18 cellular contexts compared by ENCODE assay signal in the genomic region with DNA sequence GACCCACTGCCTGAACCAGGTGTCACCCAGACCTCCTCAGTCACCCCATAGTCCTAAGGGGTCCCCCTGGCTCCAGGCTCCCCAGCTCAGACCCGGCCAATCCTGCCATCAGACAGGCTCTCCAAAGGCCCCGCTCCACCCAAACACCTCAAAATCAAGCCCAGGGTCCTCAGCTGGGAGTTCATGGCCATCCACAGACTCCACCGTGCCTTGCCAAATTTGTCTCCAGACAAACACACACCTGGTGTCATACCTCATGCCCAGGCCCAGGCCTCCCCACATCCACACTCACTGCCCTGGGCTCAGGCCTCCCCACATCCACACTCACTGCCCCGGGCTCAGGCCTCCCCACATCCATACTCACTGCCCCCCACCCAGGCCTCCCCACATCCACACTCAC. TPM values are rescaled to one million over a fixed set of nuclear protein-coding genes. Genes with fewer than 3 reads are reported as not detected.
DNase-seq lines count a peak whose midpoint lies in the region; ATAC-seq and TF ChIP-seq lines count a peak whose summit lies in the region.
"Had no signal": no experiment of that assay in that cellular context is flagged by ENCODE, and none has a peak within 500 bp of the region (broad histone marks: within the 10 kb centered on the region; RNA-seq: fewer than 3 reads in every experiment).

No MANE protein-coding gene starts in this region.

- 84 to 94% (median 90%) methylated on average over 4 of the region's 4 CpGs for WGBS in spleen, 5 donors

- intact Hi-C loops in lower lobe of right lung (cut with DNase I): no loop called here
- intact Hi-C loops in spleen (cut with DNase I; ENCODE audit: low total_unique reads): no loop called here

- no peak overlapping the region for H3K4me3 ChIP-seq in WERI-Rb-1 (ENCODE audit: low read depth, low read length)
- H3K4me3 ChIP-seq in lower lobe of right lung: no peak overlapping the region
- peak overlapping the region in 1 of 8 donors; percentile 64 for H3K4me3 ChIP-seq in spleen
- H3K4me3 ChIP-seq: MG63, PC-9, SJCRH30 had no signal

- TF ChIP-seq CTCF in WERI-Rb-1 (IDR thresholded peaks at IDR 0.05; ENCODE audit: low read depth, low read length) (no peak), lower lobe of right lung (IDR thresholded peaks at IDR 0.05) (no peak), spleen (IDR thresholded peaks at IDR 0.05 in 8 of 11, conservative IDR thresholded peaks at IDR 0.05 in 3 of 11) (no peak)

- ATAC-seq in lower lobe of right lung (no peak), GM21390 (IDR thresholded peaks at IDR 0.05; ENCODE audit: unreplicated experiment) (no peak)

- peak; percentile 27 for DNase-seq in COLO668 (lab: John Stamatoyannopoulos, UW; ENCODE audit: unreplicated experiment)
- no peak for DNase-seq in WERI-Rb-1
- no peak for DNase-seq in lower lobe of right lung
- DNase-seq in spleen: peak; percentile 46
- DNase-seq in retina: no peak
- DNase-seq in SHP77 (lab: John Stamatoyannopoulos, UW): no peak
- DNase-seq: DMS 273 treated with DMSO at 0.1 percent for 48 hours, Kasumi-1, MG63, NCI-H1048, NCI-H524, NCI-H82, PC-9, SJCRH30 had no signal

- H3K27me3 ChIP-seq in WERI-Rb-1 (ENCODE audit: insufficient read depth, low read depth, severe bottlenecking) (no peaks in the 10 kb centered on the region), lower lobe of right lung (ENCODE audit: low read depth) (no peaks in the 10 kb centered on the region), spleen (replicated peaks in 1 of 7) (peaks cover 0 to 24% (median 0%) of the 10 kb centered on the region in 7 donors)
- H3K27me3 ChIP-seq: MG63, SJCRH30 had no signal

- H3K36me3 ChIP-seq in WERI-Rb-1 (no peaks in the 10 kb centered on the region), lower lobe of right lung (no peaks in the 10 kb centered on the region), spleen (no peaks in the 10 kb centered on the region)
- H3K36me3 ChIP-seq: MG63, SJCRH30 had no signal

- H3K27ac ChIP-seq in WERI-Rb-1 (peak overlapping the region; percentile 87), lower lobe of right lung (peak overlapping the region; percentile 47), spleen (peak overlapping the region in 7 of 8 donors; percentile 71 to 90 (median 84))
- H3K27ac ChIP-seq: C4-2B, HL-60, PC-9, RWPE1, SJCRH30 had no signal

- peaks cover 33% of the 10 kb centered on the region for H3K4me1 ChIP-seq in lower lobe of right lung
- peaks cover 0 to 54% (median 18%) of the 10 kb centered on the region in 6 donors for H3K4me1 ChIP-seq in spleen

- TF ChIP-seq POLR2A in spleen (IDR thresholded peaks at IDR 0.05): no peak

- H3K9me3 ChIP-seq in WERI-Rb-1 (ENCODE audit: severe bottlenecking): no peaks in the 10 kb centered on the region
- no peaks in the 10 kb centered on the region for H3K9me3 ChIP-seq in lower lobe of right lung
- no peaks in the 10 kb centered on the region for H3K9me3 ChIP-seq in spleen
- H3K9me3 ChIP-seq: MG63, SJCRH30 had no signal

RNA-seq across cellular contexts. Expression of gene RPH3AL, which starts 12.5 kb away (rescaled TPM):
- total RNA-seq in lower lobe of right lung (38.7 TPM), spleen (100 to 1,000 TPM in 1 of 7 donors, 10 to 100 TPM in 6; 44.2 to 182 (median 58.6) TPM)
- 10 to 100 TPM in 1 of 3 donors, 1 to 10 TPM in 2; 4.8 to 27.1 (median 7.4) TPM for polyA plus RNA-seq in spleen

Comparison
In these comparisons a context has a peak if more than half of its experiments do, and no peak if none do; other contexts are left out.
1. DNase-seq: peak in COLO668 (single experiment) and spleen (single experiment); none in WERI-Rb-1 (single experiment), lower lobe of right lung (single experiment), retina (single experiment) and SHP77 (0 of 2).
2. Peak in every context shown above with its lines, with median percentiles within 50 percentile points of each other: H3K27ac ChIP-seq.